In the genomic region with DNA sequence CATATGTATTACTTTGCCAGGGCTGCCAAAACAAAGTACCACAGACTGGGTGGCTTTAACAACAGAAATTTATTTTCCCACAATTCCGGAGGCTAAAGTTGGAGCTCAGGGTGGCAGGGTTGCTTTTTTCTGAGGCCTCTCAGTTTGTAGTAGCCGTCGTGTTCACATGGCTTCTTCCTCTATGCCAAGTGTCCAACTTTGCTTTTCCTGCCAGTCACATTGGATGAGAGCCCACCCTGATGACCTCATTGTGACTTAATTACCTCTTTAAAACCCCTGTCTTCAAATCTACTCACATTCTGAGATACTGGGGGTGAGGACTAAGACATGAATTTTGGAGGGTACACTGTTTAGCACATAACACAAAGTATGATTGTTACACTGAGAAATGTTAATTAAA, we compare ENCODE assay signal across 14 cellular contexts. TPM values are rescaled to one million over a fixed set of nuclear protein-coding genes. Genes with fewer than 3 reads are reported as not detected.
"Had no signal": no experiment of that assay in that cellular context is flagged by ENCODE, and none has a peak within 500 bp of the region (broad histone marks: within the 10 kb centered on the region; RNA-seq: fewer than 3 reads in every experiment).

No MANE protein-coding gene starts in this region.

- ATAC-seq: activated T-helper 17 cell treated with anti-CD3 and anti-CD28 coated beads, Interleukin-2, amount 50 U/mL, for 72 hours; body of pancreas; left lobe of liver had no signal

- H3K79me2 ChIP-seq: parathyroid adenoma had no signal

- DNase-seq: activated B cell treated with CpG ODN at 0.5 μM for 24 hours; activated CD4-positive, alpha-beta T cell treated with anti-CD3 and anti-CD28 coated beads, Interleukin-2, amount 10 ng/mL, durations not matched to agents 24 days and 14 days; activated CD8-positive, alpha-beta memory T cell treated with anti-CD3 and anti-CD28 coated beads for 24 hours; activated naive CD4-positive, alpha-beta T cell treated with anti-CD3 and anti-CD28 coated beads for 36 hours; activated T-cell treated with anti-CD3 and anti-CD28 coated beads for 4 hours; body of pancreas; cerebellar nuclear complex; glutamatergic neuron; tibial artery had no signal

- H3K9me3 ChIP-seq: body of pancreas, tibial artery, vagina had no signal

- H3K9ac ChIP-seq: parathyroid adenoma had no signal

- H3K4me2 ChIP-seq: smooth muscle cell had no signal

- H3K27me3 ChIP-seq: body of pancreas, tibial artery, vagina had no signal

- H3K27ac ChIP-seq: body of pancreas, parathyroid adenoma, tibial artery, vagina had no signal

- H3K4me3 ChIP-seq: body of pancreas, smooth muscle cell, tibial artery, vagina had no signal

- H2AFZ ChIP-seq: parathyroid adenoma had no signal

- H3K4me1 ChIP-seq: body of pancreas, vagina had no signal

RNA-seq across cellular contexts. Expression of gene ECT2L, which starts 9.9 kb away (rescaled TPM):
- total RNA-seq: activated B cell treated with CpG ODN at 0.5 μM for 24 hours; activated CD4-positive, alpha-beta T cell treated with anti-CD3 and anti-CD28 coated beads, Interleukin-2, amount 10 ng/mL, durations not matched to agents 24 days and 14 days; activated naive CD4-positive, alpha-beta T cell treated with anti-CD3 and anti-CD28 coated beads for 36 hours; body of pancreas; left lobe of liver; smooth muscle cell; vagina had no signal
